ENCODE assay signal across 30 cellular contexts in genomic region chr16:66332599-66332998, GRCh38. TPM values are rescaled to one million over a fixed set of nuclear protein-coding genes. Genes with fewer than 3 reads are reported as not detected.
"Had no signal": no experiment of that assay in that cellular context is flagged by ENCODE, and none has a peak within 500 bp of the region (broad histone marks: within the 10 kb centered on the region; RNA-seq: fewer than 3 reads in every experiment).

No MANE protein-coding gene starts in this region.

- DNase-seq: activated CD4-positive, alpha-beta memory T cell treated with anti-CD3 and anti-CD28 coated beads, Interleukin-2, amount 10 ng/mL, durations not matched to agents 7 days and 5 days; activated CD4-positive, alpha-beta T cell treated with anti-CD3 and anti-CD28 coated beads for 1 hour; activated CD4-positive, alpha-beta T cell treated with anti-CD3 and anti-CD28 coated beads, Interleukin-2, amount 10 ng/mL, durations not matched to agents 7 days and 5 days; activated CD8-positive, alpha-beta memory T cell treated with anti-CD3 and anti-CD28 coated beads, Interleukin-2, amount 50 U/mL, for 48 hours; activated gamma-delta T cell treated with Interleukin-2 at 50 U/mL for 16 hours; activated naive CD4-positive, alpha-beta T cell treated with anti-CD3 and anti-CD28 coated beads, Interleukin-2, amount 50 U/mL, for 16 hours; activated T-cell treated with anti-CD3 and anti-CD28 coated beads, Interleukin-2, amount 50 U/mL, for 24 hours; effector CD8-positive, alpha-beta T cell; immature natural killer cell; kidney; left ventricle myocardium inferior; mucosa of descending colon; nephron progenitor cell; ovary; psoas muscle; stimulated activated CD4-positive, alpha-beta T cell treated with anti-CD3 and anti-CD28 coated beads, Interleukin-15, amount 100 ng/mL, for 24 hours; stimulated activated CD4-positive, alpha-beta T cell treated with anti-CD3 and anti-CD28 coated beads, Interleukin-2, amount 100 ng/mL, for 24 hours; stimulated activated naive B cell treated with anti-CD40 and anti-IgM and Interleukin-4, amounts not matched to agents 10 μg/mL and 1 μg/mL and 100 μg/mL, for 72 hours; stomach; T-helper 2 cell; uterus had no signal

- H3K27ac Mint-ChIP-seq: activated CD4-positive, alpha-beta memory T cell treated with anti-CD3 and anti-CD28 coated beads, Interleukin-2, amount 10 ng/mL, durations not matched to agents 7 days and 5 days; activated CD4-positive, alpha-beta T cell treated with anti-CD3 and anti-CD28 coated beads, Interleukin-2, amount 10 ng/mL, durations not matched to agents 7 days and 5 days; activated T-cell treated with anti-CD3 and anti-CD28 coated beads, Interleukin-2, amount 50 U/mL, for 24 hours; immature natural killer cell; nephron progenitor cell; stimulated activated naive B cell treated with anti-CD40 and anti-IgM and Interleukin-4, amounts not matched to agents 10 μg/mL and 1 μg/mL and 100 μg/mL, for 72 hours had no signal

- ATAC-seq: gastroesophageal sphincter; mucosa of descending colon; psoas muscle; stimulated activated naive B cell treated with anti-CD40 and anti-IgM and Interleukin-4, amounts not matched to agents 10 μg/mL and 1 μg/mL and 100 μg/mL, for 72 hours had no signal

- H3K36me3 ChIP-seq: breast epithelium, gastroesophageal sphincter, left ventricle myocardium inferior, ovary, stomach, suprapubic skin, tibial nerve, uterus had no signal

- H3K9me3 Mint-ChIP-seq: activated CD4-positive, alpha-beta memory T cell treated with anti-CD3 and anti-CD28 coated beads, Interleukin-2, amount 10 ng/mL, durations not matched to agents 7 days and 5 days; activated CD4-positive, alpha-beta T cell treated with anti-CD3 and anti-CD28 coated beads, Interleukin-2, amount 10 ng/mL, durations not matched to agents 7 days and 5 days; activated T-cell treated with anti-CD3 and anti-CD28 coated beads, Interleukin-2, amount 50 U/mL, for 24 hours; central memory CD8-positive, alpha-beta T cell; immature natural killer cell had no signal

- H3K4me3 Mint-ChIP-seq: activated CD4-positive, alpha-beta memory T cell treated with anti-CD3 and anti-CD28 coated beads, Interleukin-2, amount 10 ng/mL, durations not matched to agents 7 days and 5 days; activated CD4-positive, alpha-beta T cell treated with anti-CD3 and anti-CD28 coated beads, Interleukin-2, amount 10 ng/mL, durations not matched to agents 7 days and 5 days; activated T-cell treated with anti-CD3 and anti-CD28 coated beads, Interleukin-2, amount 50 U/mL, for 24 hours; central memory CD8-positive, alpha-beta T cell; immature natural killer cell; nephron progenitor cell; stimulated activated naive B cell treated with anti-CD40 and anti-IgM and Interleukin-4, amounts not matched to agents 10 μg/mL and 1 μg/mL and 100 μg/mL, for 72 hours had no signal

- H3K27ac ChIP-seq: breast epithelium, gastroesophageal sphincter, left ventricle myocardium inferior, ovary, psoas muscle, stomach, suprapubic skin, tibial nerve, uterus had no signal

- H3K27me3 ChIP-seq: breast epithelium, ovary, suprapubic skin, tibial nerve, uterus had no signal

- H3K4me1 Mint-ChIP-seq: activated CD4-positive, alpha-beta memory T cell treated with anti-CD3 and anti-CD28 coated beads, Interleukin-2, amount 10 ng/mL, durations not matched to agents 7 days and 5 days; activated CD4-positive, alpha-beta T cell treated with anti-CD3 and anti-CD28 coated beads, Interleukin-2, amount 10 ng/mL, durations not matched to agents 7 days and 5 days; central memory CD8-positive, alpha-beta T cell; immature natural killer cell; stimulated activated naive B cell treated with anti-CD40 and anti-IgM and Interleukin-4, amounts not matched to agents 10 μg/mL and 1 μg/mL and 100 μg/mL, for 72 hours had no signal

- H3K36me3 Mint-ChIP-seq: immature natural killer cell; stimulated activated naive B cell treated with anti-CD40 and anti-IgM and Interleukin-4, amounts not matched to agents 10 μg/mL and 1 μg/mL and 100 μg/mL, for 72 hours had no signal

- H3K9me3 ChIP-seq: breast epithelium, mucosa of descending colon, ovary, psoas muscle, suprapubic skin, uterus had no signal

- H3K4me3 ChIP-seq: breast epithelium, gastroesophageal sphincter, left ventricle myocardium inferior, mucosa of descending colon, ovary, psoas muscle, smooth muscle cell, stomach, suprapubic skin, tibial nerve, uterus had no signal

- H3K4me1 ChIP-seq: breast epithelium, psoas muscle, suprapubic skin, uterus had no signal

RNA-seq across cellular contexts. Expression of gene CDH5, which starts 33.9 kb away (rescaled TPM):
- total RNA-seq: activated CD4-positive, alpha-beta memory T cell treated with anti-CD3 and anti-CD28 coated beads, Interleukin-2, amount 10 ng/mL, durations not matched to agents 7 days and 5 days; activated CD4-positive, alpha-beta T cell treated with anti-CD3 and anti-CD28 coated beads, Interleukin-2, amount 10 ng/mL, durations not matched to agents 7 days and 5 days; fibroblast of lung; fibroblast of villous mesenchyme; myocyte; smooth muscle cell had no signal
- polyA plus RNA-seq: immature natural killer cell, smooth muscle cell had no signal
